ENCODE assay signal across 1 cellular context in the genomic region with DNA sequence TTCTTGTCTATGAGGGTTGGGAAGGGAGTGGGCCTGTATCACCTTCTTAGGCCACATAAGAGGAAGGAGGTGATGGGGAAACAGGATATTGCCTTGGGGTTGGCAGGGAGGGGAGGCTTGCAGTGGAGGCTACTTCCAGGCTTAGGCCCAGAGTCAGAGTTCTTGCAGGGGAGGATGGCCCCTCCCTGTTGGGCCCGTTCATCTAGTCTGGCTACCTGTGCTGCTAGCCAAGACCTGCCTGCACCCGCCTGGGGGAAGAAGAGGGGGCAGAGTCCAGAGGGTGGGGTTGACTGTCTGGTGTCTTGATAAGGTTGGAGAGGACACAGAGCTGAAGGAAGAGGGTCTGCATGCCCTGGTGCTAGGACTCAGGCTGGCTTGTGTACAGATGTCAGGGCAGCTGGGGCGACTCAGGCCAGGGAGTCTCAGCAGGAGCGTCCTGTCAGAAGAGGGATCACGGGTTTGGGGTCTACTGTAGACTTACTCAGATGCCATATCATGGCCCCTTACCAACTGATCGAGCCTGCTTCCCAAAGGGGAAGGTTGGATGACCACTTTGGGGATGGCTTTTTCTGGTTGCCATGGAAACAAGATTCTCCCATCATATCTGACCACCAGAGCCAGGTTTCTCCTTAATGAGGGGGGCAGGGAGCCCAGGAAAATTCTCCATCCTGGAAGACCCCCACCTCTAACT.
TF ChIP-seq lines count a peak whose summit lies in the region.

No MANE protein-coding gene starts in this region.

TF ChIP-seq in HEK293, 187 proteins besides CTCF, POLR2A, EP300 and RAD21 (continued from another document):
- no peak for TF ChIP-seq BCL6B (tag by site-specific recombination; IDR thresholded peaks at IDR 0.05)
TF ChIP-seq in HEK293: peak in this region for 3.
